1 cellular context compared by ENCODE assay signal in genomic region chr5:142280066-142281011, GRCh38.
A peak's percentile ranks its signal among the peaks of the same experiment; 100 is the strongest.
TF ChIP-seq lines count a peak whose summit lies in the region.

No MANE protein-coding gene starts in this region.

TF ChIP-seq in HepG2, 621 proteins besides CTCF, POLR2A, EP300 and RAD21 (continued from another document and continues in another):
- TF ChIP-seq ZBTB4 (CRISPR knock-in tag; IDR thresholded peaks at IDR 0.05; ENCODE audit: borderline replicate concordance) (no peak), HMGXB4 (CRISPR knock-in tag; IDR thresholded peaks at IDR 0.05; ENCODE audit: borderline replicate concordance in 1 of 2, low read depth in 1 of 2) (0 out of 4 replicates have a peak, but pooled peaks of 1 of the 2 experiments have one; percentile 16), HNRNPK (IDR thresholded peaks at IDR 0.05; ENCODE audit: low read depth, low read length, poor library complexity, severe bottlenecking) (no peak), ZNF451 (CRISPR knock-in tag; IDR thresholded peaks at IDR 0.05) (no peak), HDAC2 (CRISPR knock-in tag; IDR thresholded peaks at IDR 0.05) (0 out of 2 replicates have a peak, but pooled peaks have one; percentile 12), PATZ1 (CRISPR knock-in tag; IDR thresholded peaks at IDR 0.05) (no peak), ZNF703 (CRISPR knock-in tag; IDR thresholded peaks at IDR 0.05; ENCODE audit: borderline replicate concordance) (no peak), ZNF605 (CRISPR knock-in tag; IDR thresholded peaks at IDR 0.05) (no peak), ZGPAT (CRISPR knock-in tag; IDR thresholded peaks at IDR 0.05) (no peak), ZHX1 (CRISPR knock-in tag; IDR thresholded peaks at IDR 0.05; ENCODE audit: low read depth) (no peak), CHD4 (IDR thresholded peaks at IDR 0.05; ENCODE audit: borderline replicate concordance, low read length) (no peak), ZNF569 (CRISPR knock-in tag; IDR thresholded peaks at IDR 0.05; ENCODE audit: borderline replicate concordance) (no peak), LCORL (IDR thresholded peaks at IDR 0.05) (no peak), LCORL (CRISPR knock-in tag; IDR thresholded peaks at IDR 0.05) (no peak), ZNF576 (CRISPR knock-in tag; IDR thresholded peaks at IDR 0.05) (no peak), SSRP1 (CRISPR knock-in tag; IDR thresholded peaks at IDR 0.05) (no peak), JDP2 (CRISPR knock-in tag; IDR thresholded peaks at IDR 0.05; ENCODE audit: borderline replicate concordance) (no peak), SAFB2 (CRISPR knock-in tag; IDR thresholded peaks at IDR 0.05; ENCODE audit: borderline replicate concordance, low read depth) (no peak), ZFX (CRISPR knock-in tag; IDR thresholded peaks at IDR 0.05; ENCODE audit: low read depth) (peak; percentile 59; the same call in 1 of the 2 replicates), THAP11 (CRISPR knock-in tag; IDR thresholded peaks at IDR 0.05) (0 out of 2 replicates have a peak, but pooled peaks have one; percentile 17), DNMT1 (CRISPR knock-in tag; IDR thresholded peaks at IDR 0.05) (no peak), ZFP37 (CRISPR knock-in tag; IDR thresholded peaks at IDR 0.05; ENCODE audit: borderline replicate concordance) (no peak), FOXK2 (IDR thresholded peaks at IDR 0.05) (no peak), RXRA (CRISPR knock-in tag; IDR thresholded peaks at IDR 0.05) (no peak), SMAD9 (CRISPR knock-in tag; IDR thresholded peaks at IDR 0.05) (no peak), FOXO1 (CRISPR knock-in tag; IDR thresholded peaks at IDR 0.05) (no peak), ESRRA (CRISPR knock-in tag; IDR thresholded peaks at IDR 0.05; ENCODE audit: low read depth) (no peak), TSC22D2 (CRISPR knock-in tag; IDR thresholded peaks at IDR 0.05; ENCODE audit: borderline replicate concordance) (no peak), KDM6A (CRISPR knock-in tag; IDR thresholded peaks at IDR 0.05; ENCODE audit: low read depth) (no peak), PLRG1 (conservative IDR thresholded peaks at IDR 0.05) (no peak), ZFP91 (CRISPR knock-in tag; IDR thresholded peaks at IDR 0.05; ENCODE audit: borderline replicate concordance) (peak; percentile 39; the same call in 1 of the 2 replicates), ZBTB7B (CRISPR knock-in tag; IDR thresholded peaks at IDR 0.05) (no peak), THAP8 (CRISPR knock-in tag; IDR thresholded peaks at IDR 0.05; ENCODE audit: borderline replicate concordance) (no peak), FOSL2 (CRISPR knock-in tag; IDR thresholded peaks at IDR 0.05) (0 out of 2 replicates have a peak, but pooled peaks have one; percentile 14), MZF1 (CRISPR knock-in tag; IDR thresholded peaks at IDR 0.05; ENCODE audit: borderline replicate concordance) (no peak), AGO1 (IDR thresholded peaks at IDR 0.05; ENCODE audit: low read depth, low read length, poor library complexity, severe bottlenecking) (no peak), ZNF362 (CRISPR knock-in tag; IDR thresholded peaks at IDR 0.05; ENCODE audit: borderline replicate concordance) (no peak), ZNF484 (CRISPR knock-in tag; IDR thresholded peaks at IDR 0.05; ENCODE audit: borderline replicate concordance, low read depth) (no peak), ZNF775 (CRISPR knock-in tag; IDR thresholded peaks at IDR 0.05; ENCODE audit: borderline replicate concordance) (no peak), SMC3 (IDR thresholded peaks at IDR 0.05; ENCODE audit: low read length) (no peak), ZNF577 (CRISPR knock-in tag; IDR thresholded peaks at IDR 0.05; ENCODE audit: borderline replicate concordance, low read depth) (no peak), TGIF2 (CRISPR knock-in tag; IDR thresholded peaks at IDR 0.05) (no peak), RARG (CRISPR knock-in tag; IDR thresholded peaks at IDR 0.05; ENCODE audit: low read depth) (no peak), IRF2 (CRISPR knock-in tag; IDR thresholded peaks at IDR 0.05) (no peak), TFE3 (CRISPR knock-in tag; IDR thresholded peaks at IDR 0.05) (no peak), GATA4 (IDR thresholded peaks at IDR 0.05; ENCODE audit: borderline replicate concordance, low read depth) (no peak), PCBP2 (optimal IDR thresholded peaks at IDR 0.05; ENCODE audit: low read depth, low read length, poor library complexity, severe bottlenecking) (no peak), HNRNPL (IDR thresholded peaks at IDR 0.05; ENCODE audit: low read depth, low read length) (no peak), ZZZ3 (CRISPR knock-in tag; IDR thresholded peaks at IDR 0.05; ENCODE audit: borderline replicate concordance) (no peak)
